In genomic region chr10:64534616-64535015, GRCh38 we compare ENCODE assay signal across 1 cellular context.
TF ChIP-seq lines count a peak whose summit lies in the region.

No MANE protein-coding gene starts in this region.

TF ChIP-seq in GM23338, 12 proteins besides CTCF, POLR2A, EP300 and RAD21 (continued from another document):
- TF ChIP-seq REST (IDR thresholded peaks at IDR 0.05; ENCODE audit: unreplicated experiment) (no peak), ZNF462 (CRISPR knock-in tag; IDR thresholded peaks at IDR 0.05) (no peak), ETS1 (IDR thresholded peaks at IDR 0.05) (no peak)
